Comparison of ENCODE assay signal across 1 cellular context in the genomic region with DNA sequence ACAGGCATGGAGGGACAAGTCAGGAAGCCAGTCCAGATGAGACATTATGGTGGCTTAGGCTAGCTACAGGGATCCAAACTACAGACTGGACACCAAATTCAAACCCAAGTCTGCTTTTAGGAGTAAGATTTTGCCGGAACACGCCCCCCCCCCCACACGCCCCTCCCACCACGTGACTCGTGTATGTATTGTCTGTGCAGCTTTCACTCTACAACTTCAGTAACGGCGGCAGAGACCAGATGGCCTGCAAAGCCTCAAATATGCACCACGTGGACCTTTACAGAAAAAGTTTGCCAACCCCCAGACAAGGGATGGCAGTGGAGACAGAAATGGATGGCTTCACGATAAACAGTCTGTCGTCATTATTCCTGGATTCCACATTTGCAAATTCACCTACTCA.
TF ChIP-seq lines count a peak whose summit lies in the region.

No MANE protein-coding gene starts in this region.

TF ChIP-seq in SK-N-SH, 30 proteins besides CTCF, POLR2A, EP300 and RAD21:
- TF ChIP-seq TAF1 (IDR thresholded peaks at IDR 0.05; ENCODE audit: borderline replicate concordance, low read depth, low read length): no peak
- TF ChIP-seq, protein P1, sequence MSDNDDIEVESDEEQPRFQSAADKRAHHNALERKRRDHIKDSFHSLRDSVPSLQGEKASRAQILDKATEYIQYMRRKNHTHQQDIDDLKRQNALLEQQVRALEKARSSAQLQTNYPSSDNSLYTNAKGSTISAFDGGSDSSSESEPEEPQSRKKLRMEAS (IDR thresholded peaks at IDR 0.05; ENCODE audit: low read depth): peak; percentile 46; the same call in 1 of the 2 replicates
- no peak for TF ChIP-seq EZH2phosphoT487 (IDR thresholded peaks at IDR 0.05; ENCODE audit: borderline replicate concordance, low read depth)
